ENCODE assay signal across 14 cellular contexts in the genomic region with DNA sequence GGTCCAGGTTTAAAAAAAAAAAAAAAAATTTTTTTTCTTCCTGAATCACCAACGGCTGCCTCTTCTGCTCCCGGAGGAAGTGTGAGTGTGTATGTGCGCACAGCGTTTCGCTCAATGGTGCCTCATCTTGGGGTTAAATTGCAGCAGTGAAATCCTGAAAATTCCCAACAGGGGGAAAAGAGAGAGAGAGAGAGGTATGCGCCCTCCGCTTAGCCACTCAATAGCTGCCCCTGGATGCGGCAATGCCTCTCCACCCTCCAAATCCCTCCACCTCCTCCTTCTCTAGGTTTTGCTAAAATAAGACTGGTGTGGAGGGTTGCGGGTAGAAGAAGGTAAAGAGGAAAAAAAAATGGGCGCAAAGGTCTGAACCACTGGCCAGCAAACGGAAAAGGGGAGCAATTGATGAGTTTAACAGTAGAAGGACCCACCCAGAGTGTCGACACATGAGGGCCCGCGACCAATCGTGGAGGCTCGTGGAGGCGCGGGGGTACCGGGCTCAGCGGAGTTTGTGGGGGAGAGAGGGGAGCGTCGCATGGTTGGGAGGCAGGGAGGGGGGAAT. TPM values are rescaled to one million over a fixed set of nuclear protein-coding genes. Genes with fewer than 3 reads are reported as not detected.
DNase-seq lines count a peak whose midpoint lies in the region; ATAC-seq, FAIRE-seq and TF ChIP-seq lines count a peak whose summit lies in the region.
"Had no signal": no experiment of that assay in that cellular context is flagged by ENCODE, and none has a peak within 500 bp of the region (broad histone marks: within the 10 kb centered on the region; RNA-seq: fewer than 3 reads in every experiment).

No MANE protein-coding gene starts in this region.

- H3K9me2 ChIP-seq in GM23248 (ENCODE audit: insufficient read depth), result no peaks in the 10 kb centered on the region

- H3K27ac ChIP-seq in GM23248 (no peak overlapping the region), angular gyrus (ENCODE audit: low read depth, low read length) (peak overlapping the region; percentile 7), gastroesophageal sphincter (no peak overlapping the region)
- H3K27ac ChIP-seq: brain microvascular endothelial cell, SJCRH30 had no signal

- no peak for TF ChIP-seq CTCF in gastroesophageal sphincter (IDR thresholded peaks at IDR 0.05)

- no peaks in the 10 kb centered on the region for H3K9me3 ChIP-seq in GM23248 (ENCODE audit: low read depth)
- H3K9me3 ChIP-seq in iPS-15b (ENCODE audit: control insufficient read depth, insufficient read depth, low read length), result no peaks in the 10 kb centered on the region
- peaks cover 0 to 7% (median 0%) of the 10 kb centered on the region in 3 donors for H3K9me3 ChIP-seq in gastroesophageal sphincter
- H3K9me3 ChIP-seq: SJCRH30 had no signal

- no peak for FAIRE-seq in urothelium cell line (lab: Jason Lieb, UNC)

- no peaks in the 10 kb centered on the region for H4K20me1 ChIP-seq in GM23248 (ENCODE audit: insufficient read depth)

- no peaks in the 10 kb centered on the region for H3K36me3 ChIP-seq in GM23248 (ENCODE audit: low read depth)
- no peaks in the 10 kb centered on the region for H3K36me3 ChIP-seq in iPS-15b (ENCODE audit: control insufficient read depth, insufficient read depth, low read length)
- no peaks in the 10 kb centered on the region for H3K36me3 ChIP-seq in gastroesophageal sphincter
- H3K36me3 ChIP-seq: brain microvascular endothelial cell, SJCRH30 had no signal

- H3K4me1 ChIP-seq in GM23248 (ENCODE audit: insufficient read depth) (no peaks in the 10 kb centered on the region), iPS-15b (ENCODE audit: control insufficient read depth, insufficient read depth, low read length) (peaks cover 3% of the 10 kb centered on the region), gastroesophageal sphincter (peaks cover 0 to 12% (median 6%) of the 10 kb centered on the region in 3 donors)
- H3K4me1 ChIP-seq: SJCRH30 had no signal

- no peak for TF ChIP-seq POLR2A in gastroesophageal sphincter (IDR thresholded peaks at IDR 0.05)

- WGBS in GM23248 (ENCODE audit: low coverage in 1 of 2, low lambda C conversion rate in 2 of 2, missing lambda C conversion rate in 2 of 2), 2 experiments, result 2 to 4% methylated on average over 16 to 22 of the region's 22 CpGs
- WGBS in gastroesophageal sphincter (ENCODE audit: low coverage in 1 of 2), 2 donors, result 0 to 4% methylated on average over 11 to 15 of the region's 22 CpGs

- ATAC-seq in HG03354 (IDR thresholded peaks at IDR 0.05; ENCODE audit: poor library complexity, severe bottlenecking, unreplicated experiment) (no peak), HG02885 (IDR thresholded peaks at IDR 0.05; ENCODE audit: poor library complexity, unreplicated experiment) (no peak), gastroesophageal sphincter (no peak)
- ATAC-seq: activated CD4-positive, CD25-positive, alpha-beta regulatory T cell treated with anti-CD3 and anti-CD28 coated beads, Interleukin-2, amount 50 U/mL, for 24 hours; activated T-cell treated with anti-CD3 and anti-CD28 coated beads, Interleukin-2, amount 50 U/mL, for 4 hours had no signal

- H3K4me2 ChIP-seq in GM23248 (ENCODE audit: unreplicated experiment), result peak overlapping the region; percentile 84

- H3K79me2 ChIP-seq in GM23248 (ENCODE audit: insufficient read depth), result no peaks in the 10 kb centered on the region

- H3K9ac ChIP-seq in GM23248 (peak overlapping the region; percentile 66), iPS-15b (ENCODE audit: low read depth, low read length) (peak overlapping the region; percentile 29)

- peaks cover 14% of the 10 kb centered on the region for H3K27me3 ChIP-seq in GM23248 (replicated peaks; ENCODE audit: insufficient read depth)
- H3K27me3 ChIP-seq in iPS-15b (ENCODE audit: control insufficient read depth, insufficient read depth, low read length), result peaks cover 35% of the 10 kb centered on the region
- peaks cover 95% of the 10 kb centered on the region for H3K27me3 ChIP-seq in gastroesophageal sphincter

- peak overlapping the region; percentile 95 for H2AFZ ChIP-seq in GM23248

- TF ChIP-seq EP300 in gastroesophageal sphincter (IDR thresholded peaks at IDR 0.05), result no peak

- H3K4me3 ChIP-seq in GM23248 (peak overlapping the region; percentile 86), iPS-15b (ENCODE audit: low read depth, low read length) (peak overlapping the region; percentile 68), gastroesophageal sphincter (no peak overlapping the region)
- H3K4me3 ChIP-seq: SJCRH30 had no signal

- H3F3A ChIP-seq in GM23248 (ENCODE audit: insufficient read depth), result no peaks in the 10 kb centered on the region

- DNase-seq in GM23248 (peak; percentile 67), urothelium cell line (ENCODE audit: low spot score) (peak; percentile 26)
- DNase-seq: activated T-cell treated with anti-CD3 and anti-CD28 coated beads, Interleukin-2, amount 50 U/mL, for 4 hours; brain microvascular endothelial cell; DMS153; Kasumi-1; NCI-H2107; SJCRH30 had no signal

- in situ Hi-C loops in GM23248 (cut with MboI), result no loop called here

RNA-seq across cellular contexts. Expression of a gene that starts 0.9 kb away (rescaled TPM):
- 8.5 and 8.6 TPM in 2 replicates for total RNA-seq in GM23248 (2014; rRNA removed; shearing (Covaris generic))
- 2.3 and 3.0 TPM in 2 replicates for polyA plus RNA-seq in GM23248 (2016; fragmentation: Nextera tagmentation; extraction: Ambion mirVana)
- total RNA-seq in gastroesophageal sphincter, result 1 to 10 TPM in 1 of 4 donors, under 1 TPM in 2, not detected in 1; 0.54 to 1.3 (median 0.93) TPM

Comparison
In these comparisons a context has a peak if more than half of its experiments do, and no peak if none do; other contexts are left out.
1. H3K4me3 ChIP-seq: peak in GM23248 (single experiment) and iPS-15b (single experiment); none in gastroesophageal sphincter (0 of 2).